ENCODE assay signal across 8 cellular contexts in the genomic region with DNA sequence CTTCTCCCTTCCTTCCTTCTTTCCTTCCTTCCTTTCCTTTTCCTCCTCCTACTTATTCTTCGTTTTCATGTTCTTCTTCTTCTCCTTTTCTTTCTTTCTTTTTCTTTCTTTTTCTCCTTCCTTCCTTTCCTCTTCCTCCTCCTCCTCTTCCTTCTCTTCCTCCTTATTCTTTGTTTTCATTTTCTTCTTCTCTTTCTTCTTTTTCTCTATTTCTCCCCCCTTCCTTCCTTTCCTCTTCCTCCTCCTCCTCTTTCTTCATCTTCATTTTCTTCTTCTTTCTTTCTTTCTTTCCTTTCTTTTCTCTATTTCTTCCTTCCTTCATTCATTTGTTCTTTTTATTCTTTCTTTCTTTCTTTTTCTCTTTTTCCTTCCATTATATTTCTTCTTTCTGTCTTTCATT.
"Had no signal": no experiment of that assay in that cellular context is flagged by ENCODE, and none has a peak within 500 bp of the region (broad histone marks: within the 10 kb centered on the region; RNA-seq: fewer than 3 reads in every experiment).

No MANE protein-coding gene starts in this region.

- H3K27ac Mint-ChIP-seq: HFFc6, IgD-negative memory B cell had no signal

- H3K27ac ChIP-seq: HL-60 had no signal

- H3K9me3 Mint-ChIP-seq: GM23338, H9 had no signal

- H3K36me3 Mint-ChIP-seq: IgD-negative memory B cell had no signal

- DNase-seq: H9, HCEC 1CT, HFFc6, KG1 had no signal

- H3K4me3 ChIP-seq: GM23338 had no signal

- ATAC-seq: GM23338, HepG2 had no signal

- H3K4me3 Mint-ChIP-seq: GM23338, H9, HFFc6, IgD-negative memory B cell had no signal

- H3K4me2 ChIP-seq: GM23338 had no signal

- H3K4me1 Mint-ChIP-seq: IgD-negative memory B cell had no signal

- H2AFZ ChIP-seq: GM23338 had no signal
